ENCODE assay signal across 22 cellular contexts in genomic region chr5:37703841-37704241, GRCh38.
"Had no signal": no experiment of that assay in that cellular context is flagged by ENCODE, and none has a peak within 500 bp of the region (broad histone marks: within the 10 kb centered on the region; RNA-seq: fewer than 3 reads in every experiment).

No MANE protein-coding gene starts in this region.

- H2AFZ ChIP-seq: neural progenitor cell had no signal

- H3K4me3 ChIP-seq: cardiac muscle cell, gastroesophageal sphincter, heart left ventricle, neural progenitor cell, prostate gland, suprapubic skin, transverse colon, uterus had no signal

- DNase-seq: activated CD4-positive, alpha-beta T cell treated with anti-CD3 and anti-CD28 coated beads, Interleukin-2, amount 50 U/mL, for 1 hour; activated CD8-positive, alpha-beta memory T cell treated with anti-CD3 and anti-CD28 coated beads, Interleukin-2, amount 50 U/mL, for 4 hours; activated effector memory CD4-positive, alpha-beta T cell treated with Interleukin-2 at 50 U/mL for 16 hours; activated naive CD4-positive, alpha-beta T cell treated with anti-CD3 and anti-CD28 coated beads, Interleukin-2, amount 50 U/mL, for 16 hours; activated T-cell treated with anti-CD3 and anti-CD28 coated beads, Interleukin-2, amount 50 U/mL, for 48 hours; heart left ventricle; kidney glomerular epithelial cell; left ventricle myocardium superior; naive thymus-derived CD4-positive, alpha-beta T cell; right cardiac atrium; small intestine; stimulated activated CD4-positive, alpha-beta T cell treated with anti-CD3 and anti-CD28 coated beads, Interleukin-15, amount 100 ng/mL, for 24 hours; stimulated activated CD4-positive, alpha-beta T cell treated with anti-CD3 and anti-CD28 coated beads, Interleukin-4, amount 100 ng/mL, for 1 hour; stimulated activated naive CD8-positive, alpha-beta T cell treated with anti-CD3 and anti-CD28 coated beads, Interleukin-15, amount 100 ng/mL, for 72 hours; T-helper 9 cell; transverse colon; uterus had no signal

- H3K4me2 ChIP-seq: neural progenitor cell had no signal

- H3K27me3 ChIP-seq: cardiac muscle cell, gastroesophageal sphincter, heart left ventricle, neural progenitor cell, suprapubic skin, transverse colon, uterus had no signal

- ATAC-seq: gastroesophageal sphincter; heart left ventricle; left ventricle myocardium superior; naive thymus-derived CD4-positive, alpha-beta T cell; right cardiac atrium; stimulated activated naive CD8-positive, alpha-beta T cell treated with anti-CD3 and anti-CD28 coated beads, Interleukin-15, amount 100 ng/mL, for 72 hours had no signal

- FAIRE-seq: small intestine had no signal

- H3K36me3 ChIP-seq: cardiac muscle cell, neural progenitor cell, prostate gland, uterus had no signal

- H3K9me3 ChIP-seq: gastroesophageal sphincter, heart left ventricle, prostate gland, suprapubic skin, transverse colon, uterus had no signal

- H3K9ac ChIP-seq: neural progenitor cell had no signal

- H3K27ac ChIP-seq: cardiac muscle cell, gastroesophageal sphincter, heart left ventricle, neural progenitor cell, prostate gland, suprapubic skin, transverse colon, uterus had no signal

- H3K4me1 ChIP-seq: gastroesophageal sphincter, heart left ventricle, neural progenitor cell, prostate gland, suprapubic skin, transverse colon, uterus had no signal
